In genomic region chr18:51192026-51192425, GRCh38 we compare ENCODE assay signal across 18 cellular contexts.
DNase-seq lines count a peak whose midpoint lies in the region; ATAC-seq and TF ChIP-seq lines count a peak whose summit lies in the region.
"Had no signal": no experiment of that assay in that cellular context is flagged by ENCODE, and none has a peak within 500 bp of the region (broad histone marks: within the 10 kb centered on the region; RNA-seq: fewer than 3 reads in every experiment).

No MANE protein-coding gene starts in this region.

- no peaks in the 10 kb centered on the region for H3K9me3 ChIP-seq in OCI-LY1 (ENCODE audit: low read length)
- H3K9me3 ChIP-seq: ovary, tibial artery had no signal

- no peaks in the 10 kb centered on the region; the same call in 1 of the 2 replicates for H4K20me1 ChIP-seq in OCI-LY1 (ENCODE audit: insufficient read depth, low read length)

- peaks cover 16% of the 10 kb centered on the region for H3K36me3 Mint-ChIP-seq in activated naive CD4-positive, alpha-beta T cell treated with anti-CD3 and anti-CD28 coated beads, Interleukin-2, amount 50 U/mL, for 24 hours
- H3K36me3 Mint-ChIP-seq in effector memory CD8-positive, alpha-beta T cell (ENCODE audit: insufficient read depth) = peaks cover 20% of the 10 kb centered on the region

- peak overlapping the region; percentile 86 for H3K9ac ChIP-seq in OCI-LY1 (ENCODE audit: low read length)

- peaks cover 77% of the 10 kb centered on the region for H3K4me1 Mint-ChIP-seq in activated naive CD4-positive, alpha-beta T cell treated with anti-CD3 and anti-CD28 coated beads, Interleukin-2, amount 50 U/mL, for 24 hours
- peaks cover 51 to 67% of the 10 kb centered on the region in 2 donors for H3K4me1 Mint-ChIP-seq in effector memory CD8-positive, alpha-beta T cell (ENCODE audit: low read depth in 2 of 2)
- H3K4me1 Mint-ChIP-seq in stimulated activated naive CD8-positive, alpha-beta T cell treated with anti-CD3 and anti-CD28 coated beads, Interleukin-15, amount 100 ng/mL, for 72 hours = peaks cover 63% of the 10 kb centered on the region

- TF ChIP-seq CTCF in OCI-LY1 (IDR thresholded peaks at IDR 0.05; ENCODE audit: low read length) = no peak

- peak overlapping the region; percentile 88 for H3K4me2 ChIP-seq in OCI-LY1 (ENCODE audit: low read length)

- no peak overlapping the region for H3K27ac Mint-ChIP-seq in activated naive CD4-positive, alpha-beta T cell treated with anti-CD3 and anti-CD28 coated beads, Interleukin-2, amount 50 U/mL, for 24 hours
- peak overlapping the region in 1 of 2 donors; percentile 77 for H3K27ac Mint-ChIP-seq in effector memory CD8-positive, alpha-beta T cell
- no peak overlapping the region for H3K27ac Mint-ChIP-seq in stimulated activated naive CD8-positive, alpha-beta T cell treated with anti-CD3 and anti-CD28 coated beads, Interleukin-15, amount 100 ng/mL, for 72 hours
- H3K27ac Mint-ChIP-seq: dendritic cell treated with granulocyte-macrophage colony-stimulating factor and Interleukin-4, amounts not matched to agents 40 ng/mL and 50 ng/mL, for 4 days; memory B cell had no signal

- H3K79me2 ChIP-seq in OCI-LY1 (ENCODE audit: insufficient read depth, low read length) = peaks cover 98% of the 10 kb centered on the region

- H3K4me3 ChIP-seq in OCI-LY1 (ENCODE audit: low read depth, low read length, poor library complexity, severe bottlenecking) = peak overlapping the region; percentile 92
- H3K4me3 ChIP-seq: ovary, tibial artery had no signal

- H2AFZ ChIP-seq in OCI-LY1 (ENCODE audit: low read length) = no peak overlapping the region

- H3F3A ChIP-seq in OCI-LY1 (ENCODE audit: insufficient read depth, low read length) = no peaks in the 10 kb centered on the region

- peak overlapping the region; percentile 70 for H3K4me3 Mint-ChIP-seq in activated naive CD4-positive, alpha-beta T cell treated with anti-CD3 and anti-CD28 coated beads, Interleukin-2, amount 50 U/mL, for 24 hours
- H3K4me3 Mint-ChIP-seq in effector memory CD8-positive, alpha-beta T cell = peak overlapping the region; percentile 25 to 59
- H3K4me3 Mint-ChIP-seq in stimulated activated naive CD8-positive, alpha-beta T cell treated with anti-CD3 and anti-CD28 coated beads, Interleukin-15, amount 100 ng/mL, for 72 hours = peak overlapping the region; percentile 29 to 40
- H3K4me3 Mint-ChIP-seq: dendritic cell treated with granulocyte-macrophage colony-stimulating factor and Interleukin-4, amounts not matched to agents 40 ng/mL and 50 ng/mL, for 4 days had no signal

- no peaks in the 10 kb centered on the region for H3K9me3 Mint-ChIP-seq in activated naive CD4-positive, alpha-beta T cell treated with anti-CD3 and anti-CD28 coated beads, Interleukin-2, amount 50 U/mL, for 24 hours
- H3K9me3 Mint-ChIP-seq in effector memory CD8-positive, alpha-beta T cell = no peaks in the 10 kb centered on the region
- H3K9me3 Mint-ChIP-seq in stimulated activated naive CD8-positive, alpha-beta T cell treated with anti-CD3 and anti-CD28 coated beads, Interleukin-15, amount 100 ng/mL, for 72 hours = no peaks in the 10 kb centered on the region
- H3K9me3 Mint-ChIP-seq: dendritic cell treated with granulocyte-macrophage colony-stimulating factor and Interleukin-4, amounts not matched to agents 40 ng/mL and 50 ng/mL, for 4 days; memory B cell had no signal

- H3K27me3 ChIP-seq in OCI-LY1 (ENCODE audit: insufficient read depth, low read length) = no peaks in the 10 kb centered on the region
- H3K27me3 ChIP-seq: ovary, tibial artery had no signal

- no peaks in the 10 kb centered on the region for H3K9me2 ChIP-seq in OCI-LY1 (ENCODE audit: low read depth, low read length)

- ATAC-seq in effector memory CD8-positive, alpha-beta T cell (replicated peaks) = no peak
- no peak for ATAC-seq in stimulated activated naive CD8-positive, alpha-beta T cell treated with anti-CD3 and anti-CD28 coated beads, Interleukin-15, amount 100 ng/mL, for 72 hours
- no peak for ATAC-seq in GM18868 (IDR thresholded peaks at IDR 0.05; ENCODE audit: unreplicated experiment)
- no peak for ATAC-seq in HG02938 (IDR thresholded peaks at IDR 0.05; ENCODE audit: unreplicated experiment)

- H3K36me3 ChIP-seq in OCI-LY1 (ENCODE audit: insufficient read depth, low read length) = peaks cover 78% of the 10 kb centered on the region
- H3K36me3 ChIP-seq: ovary, tibial artery had no signal

- H3K4me1 ChIP-seq in OCI-LY1 (ENCODE audit: insufficient read depth, low read length, severe bottlenecking) = peaks cover 79% of the 10 kb centered on the region

- no peaks in the 10 kb centered on the region for H3K27me3 Mint-ChIP-seq in activated naive CD4-positive, alpha-beta T cell treated with anti-CD3 and anti-CD28 coated beads, Interleukin-2, amount 50 U/mL, for 24 hours
- no peaks in the 10 kb centered on the region for H3K27me3 Mint-ChIP-seq in effector memory CD8-positive, alpha-beta T cell
- H3K27me3 Mint-ChIP-seq in stimulated activated naive CD8-positive, alpha-beta T cell treated with anti-CD3 and anti-CD28 coated beads, Interleukin-15, amount 100 ng/mL, for 72 hours = no peaks in the 10 kb centered on the region
- H3K27me3 Mint-ChIP-seq: dendritic cell treated with granulocyte-macrophage colony-stimulating factor and Interleukin-4, amounts not matched to agents 40 ng/mL and 50 ng/mL, for 4 days; memory B cell had no signal

- peak overlapping the region; percentile 92 for H3K27ac ChIP-seq in OCI-LY1 (ENCODE audit: low read depth, low read length, poor library complexity, severe bottlenecking)
- H3K27ac ChIP-seq: ovary, tibial artery had no signal

- no peak for DNase-seq in activated naive CD4-positive, alpha-beta T cell treated with anti-CD3 and anti-CD28 coated beads, Interleukin-2, amount 50 U/mL, for 16 hours
- DNase-seq in effector memory CD8-positive, alpha-beta T cell = no peak
- no peak for DNase-seq in stimulated activated naive CD8-positive, alpha-beta T cell treated with anti-CD3 and anti-CD28 coated beads, Interleukin-15, amount 100 ng/mL, for 72 hours
- DNase-seq in GM19238 (ENCODE audit: insufficient read length, low spot score) = no peak
- DNase-seq: activated CD8-positive, alpha-beta memory T cell treated with anti-CD3 and anti-CD28 coated beads, Interleukin-2, amount 50 U/mL, for 48 hours; amygdala; DMS79 treated with DMSO at 0.1 percent for 48 hours; NCI-H1694; NCI-H526 treated with DMSO at 0.1 percent for 48 hours; ovary; SHP77; tibial artery had no signal
